ENCODE assay signal across 8 cellular contexts in the genomic region with DNA sequence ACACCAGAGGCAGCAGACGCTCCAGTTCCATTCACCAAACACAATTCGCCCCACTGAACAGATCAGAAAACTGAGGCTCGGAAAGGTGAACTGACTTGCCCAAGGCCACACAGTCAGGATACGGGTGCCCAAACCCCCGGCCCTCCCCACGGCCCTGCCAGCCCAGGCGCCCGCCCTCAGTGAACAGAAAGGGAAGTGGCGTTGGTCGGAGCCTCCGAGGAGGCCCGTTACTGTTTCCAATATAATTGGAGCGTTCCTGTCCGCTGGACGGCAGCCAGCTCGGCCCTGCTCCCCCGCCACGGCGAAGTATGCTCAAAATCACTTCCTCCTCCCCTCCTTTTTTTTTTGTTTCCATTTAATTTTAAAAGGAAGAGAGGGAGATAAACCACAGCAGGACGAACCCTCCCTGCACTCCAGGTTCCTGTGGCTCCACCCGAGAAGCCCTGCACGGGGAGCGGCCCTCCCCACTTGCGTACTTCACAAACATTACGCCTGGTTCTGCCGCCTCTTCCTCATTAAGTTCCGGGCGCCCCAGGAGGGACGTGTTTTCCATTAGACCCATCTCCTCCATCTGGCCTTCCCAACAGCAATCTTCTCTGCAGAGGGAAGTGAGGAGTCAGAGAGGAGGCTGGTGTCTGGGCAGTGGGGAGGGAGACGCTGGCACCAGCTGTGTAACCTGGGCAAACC.
DNase-seq lines count a peak whose midpoint lies in the region; ATAC-seq and TF ChIP-seq lines count a peak whose summit lies in the region.

No MANE protein-coding gene starts in this region.

- peaks cover 50% of the 10 kb centered on the region for H3K4me1 Mint-ChIP-seq in activated T-cell treated with anti-CD3 and anti-CD28 coated beads, Interleukin-2, amount 50 U/mL, for 24 hours (ENCODE audit: low read depth)

- TF ChIP-seq CTCF in WERI-Rb-1 (IDR thresholded peaks at IDR 0.05; ENCODE audit: low read depth, low read length), result no peak
- TF ChIP-seq CTCF in right atrium auricular region (IDR thresholded peaks at IDR 0.05), result no peak
- TF ChIP-seq CTCF in smooth muscle cell (IDR thresholded peaks at IDR 0.05; ENCODE audit: borderline replicate concordance, insufficient read depth, poor library complexity, severe bottlenecking), result no peak

- H3K27me3 Mint-ChIP-seq in activated T-cell treated with anti-CD3 and anti-CD28 coated beads, Interleukin-2, amount 50 U/mL, for 24 hours, result no peaks in the 10 kb centered on the region

- ATAC-seq in GM21390 (IDR thresholded peaks at IDR 0.05; ENCODE audit: unreplicated experiment), result no peak

- H3K4me2 ChIP-seq in smooth muscle cell, result peak overlapping the region; percentile 63

- 0 out of 2 replicates have a peak overlapping the region, but pooled peaks have one; percentile 10 for H3K27ac ChIP-seq in WERI-Rb-1
- peak overlapping the region; percentile 81 to 83 for H3K27ac ChIP-seq in right atrium auricular region
- H3K27ac ChIP-seq in smooth muscle cell (ENCODE audit: low read depth), result peak overlapping the region; percentile 94

- no peak overlapping the region for H3K4me3 ChIP-seq in WERI-Rb-1 (ENCODE audit: low read depth, low read length)
- H3K4me3 ChIP-seq in right atrium auricular region, result peak overlapping the region in 1 of 2 donors; percentile 15
- no peak overlapping the region for H3K4me3 ChIP-seq in smooth muscle cell

- peaks cover 20% of the 10 kb centered on the region for H3K36me3 ChIP-seq in WERI-Rb-1
- H3K36me3 ChIP-seq in right atrium auricular region, result no peaks in the 10 kb centered on the region
- no peaks in the 10 kb centered on the region for H3K36me3 ChIP-seq in smooth muscle cell (ENCODE audit: low read depth)

- H3K27me3 ChIP-seq in WERI-Rb-1 (ENCODE audit: insufficient read depth, low read depth, severe bottlenecking) (no peaks in the 10 kb centered on the region), right atrium auricular region (no peaks in the 10 kb centered on the region), smooth muscle cell (ENCODE audit: low read depth) (no peaks in the 10 kb centered on the region)

- H3K4me3 Mint-ChIP-seq in activated T-cell treated with anti-CD3 and anti-CD28 coated beads, Interleukin-2, amount 50 U/mL, for 24 hours, result no peak overlapping the region

- H3K4me1 ChIP-seq in right atrium auricular region, result peaks cover 0 to 92% of the 10 kb centered on the region in 2 donors
- H3K4me1 ChIP-seq in smooth muscle cell (ENCODE audit: low read depth), result peaks cover 59% of the 10 kb centered on the region

- no peaks in the 10 kb centered on the region for H3K9me3 Mint-ChIP-seq in activated T-cell treated with anti-CD3 and anti-CD28 coated beads, Interleukin-2, amount 50 U/mL, for 24 hours

- H3K9me3 ChIP-seq in WERI-Rb-1 (ENCODE audit: severe bottlenecking), result no peaks in the 10 kb centered on the region
- no peaks in the 10 kb centered on the region for H3K9me3 ChIP-seq in right atrium auricular region
- no peaks in the 10 kb centered on the region for H3K9me3 ChIP-seq in smooth muscle cell (replicated peaks; ENCODE audit: low read depth)

- H3F3A ChIP-seq in smooth muscle cell (ENCODE audit: low read depth), result peaks cover 23% of the 10 kb centered on the region

- H3K9ac ChIP-seq in smooth muscle cell (ENCODE audit: low read depth), result no peak overlapping the region

- H3K79me2 ChIP-seq in smooth muscle cell (ENCODE audit: low read depth), result peaks cover 92% of the 10 kb centered on the region

- peaks cover 97% of the 10 kb centered on the region for H4K20me1 ChIP-seq in smooth muscle cell (ENCODE audit: low read depth)

- WGBS in smooth muscle cell (ENCODE audit: low lambda C conversion rate), result 50% methylated on average over 29 of the region's 30 CpGs

- peaks cover 6% of the 10 kb centered on the region for H3K36me3 Mint-ChIP-seq in activated T-cell treated with anti-CD3 and anti-CD28 coated beads, Interleukin-2, amount 50 U/mL, for 24 hours (ENCODE audit: low read depth)

- H2AFZ ChIP-seq in smooth muscle cell (ENCODE audit: low read depth), result no peak overlapping the region

- DNase-seq in Ammon's horn (ENCODE audit: low spot score), result peak; percentile 58
- peak; percentile 63 for DNase-seq in NCI-H146 (lab: John Stamatoyannopoulos, UW)
- DNase-seq in WERI-Rb-1, result no peak
- DNase-seq in right atrium auricular region (ENCODE audit: low spot score), result peak; percentile 93
- DNase-seq in smooth muscle cell (lab: John Stamatoyannopoulos, UW; ENCODE audit: unreplicated experiment), result no peak
- DNase-seq in activated T-cell treated with anti-CD3 and anti-CD28 coated beads, Interleukin-2, amount 50 U/mL, for 24 hours, result no peak
- no peak for DNase-seq in DMS114 treated with DMSO at 0.1 percent for 48 hours (lab: John Stamatoyannopoulos, UW; ENCODE audit: unreplicated experiment)

- no peak overlapping the region for H3K27ac Mint-ChIP-seq in activated T-cell treated with anti-CD3 and anti-CD28 coated beads, Interleukin-2, amount 50 U/mL, for 24 hours

Comparison
In these comparisons a context has a peak if more than half of its experiments do, and no peak if none do; other contexts are left out.
1. DNase-seq: peak in Ammon's horn (single experiment), NCI-H146 (single experiment) and right atrium auricular region (single experiment); none in WERI-Rb-1 (single experiment), smooth muscle cell (single experiment), activated T-cell treated with anti-CD3 and anti-CD28 coated beads, Interleukin-2, amount 50 U/mL, for 24 hours (single experiment) and DMS114 treated with DMSO at 0.1 percent for 48 hours (single experiment).
2. H3K27ac ChIP-seq: peak in every context shown above with its lines; median percentile 94 in smooth muscle cell; 82 in right atrium auricular region; 10 in WERI-Rb-1.